29 cellular contexts compared by ENCODE assay signal in genomic region chr18:13910986-13911385, GRCh38.
"Had no signal": no experiment of that assay in that cellular context is flagged by ENCODE, and none has a peak within 500 bp of the region (broad histone marks: within the 10 kb centered on the region; RNA-seq: fewer than 3 reads in every experiment).

No MANE protein-coding gene starts in this region.

- ATAC-seq: activated CD8-positive, alpha-beta T cell treated with anti-CD3 and anti-CD28 coated beads for 36 hours; activated naive CD4-positive, alpha-beta T cell treated with anti-CD3 and anti-CD28 coated beads, Interleukin-2, amount 50 U/mL, for 72 hours; activated T-cell treated with anti-CD3 and anti-CD28 coated beads, Interleukin-2, amount 50 U/mL, for 4 hours; activated T-cell treated with anti-CD3 and anti-CD28 coated beads, Interleukin-2, amount 50 U/mL, for 72 hours; activated T-helper 17 cell treated with anti-CD3 and anti-CD28 coated beads, Interleukin-2, amount 50 U/mL, for 72 hours; body of pancreas had no signal

- DNase-seq: activated B cell treated with CpG ODN at 0.5 μM for 24 hours; activated CD4-positive, alpha-beta memory T cell treated with anti-CD3 and anti-CD28 coated beads for 36 hours; activated CD4-positive, alpha-beta T cell treated with anti-CD3 and anti-CD28 coated beads for 4 hours; activated CD4-positive, alpha-beta T cell treated with anti-CD3 and anti-CD28 coated beads, Interleukin-2, amount 10 ng/mL, durations not matched to agents 24 days and 14 days; activated CD4-positive, alpha-beta T cell treated with anti-CD3 and anti-CD28 coated beads, Interleukin-2, amount 50 U/mL, for 1 hour; activated CD4-positive, alpha-beta T cell treated with anti-CD3 and anti-CD28 coated beads, Interleukin-2, amount 50 U/mL, for 4 hours; activated CD4-positive, CD25-positive, alpha-beta regulatory T cell treated with anti-CD3 and anti-CD28 coated beads, Interleukin-2, amount 50 U/mL, for 72 hours; activated CD8-positive, alpha-beta memory T cell treated with anti-CD3 and anti-CD28 coated beads, Interleukin-2, amount 50 U/mL, for 4 hours; activated CD8-positive, alpha-beta T cell treated with anti-CD3 and anti-CD28 coated beads for 36 hours; activated effector memory CD4-positive, alpha-beta T cell treated with anti-CD3 and anti-CD28 coated beads, Interleukin-2, amount 50 U/mL, for 16 hours; activated gamma-delta T cell treated with Interleukin-2 at 50 U/mL for 16 hours; activated naive CD4-positive, alpha-beta T cell; activated naive CD4-positive, alpha-beta T cell treated with anti-CD3 and anti-CD28 coated beads for 36 hours; activated naive CD4-positive, alpha-beta T cell treated with anti-CD3 and anti-CD28 coated beads, Interleukin-2, amount 50 U/mL, for 16 hours; activated naive CD8-positive, alpha-beta T cell treated with anti-CD3 and anti-CD28 coated beads for 36 hours; activated T-cell treated with anti-CD3 and anti-CD28 coated beads for 4 hours; activated T-cell treated with anti-CD3 and anti-CD28 coated beads, Interleukin-2, amount 50 U/mL, for 1 hour; activated T-cell treated with anti-CD3 and anti-CD28 coated beads, Interleukin-2, amount 50 U/mL, for 4 hours; activated T-cell treated with anti-CD3 and anti-CD28 coated beads, Interleukin-2, amount 50 U/mL, for 72 hours; adrenal gland; amniotic stem cell; aorta; body of pancreas; brain microvascular endothelial cell; central memory CD4-positive, alpha-beta T cell; T-helper 2 cell; T-helper 9 cell had no signal
